In genomic region chr15:21717661-21718060, GRCh38 we compare ENCODE assay signal across 7 cellular contexts.
DNase-seq lines count a peak whose midpoint lies in the region; ATAC-seq and TF ChIP-seq lines count a peak whose summit lies in the region.
"Not testable (repeated sequence)": the region's sequence is repeated elsewhere in the genome, so short reads cannot be mapped to it uniquely, and the experiment has no call there.

No MANE protein-coding gene starts in this region.

- not testable (repeated sequence) for H3K4me1 ChIP-seq in mucosa of descending colon (ENCODE audit: low read depth)

- not testable (repeated sequence) for H3K27me3 Mint-ChIP-seq in activated B cell treated with CpG ODN at 0.5 μM for 24 hours

- not testable (repeated sequence) for DNase-seq in activated B cell treated with CpG ODN at 0.5 μM for 24 hours, mucosa of descending colon

- ATAC-seq in GM18870 (IDR thresholded peaks at IDR 0.05; ENCODE audit: unreplicated experiment) (peak; percentile 38), GM19463 (IDR thresholded peaks at IDR 0.05; ENCODE audit: unreplicated experiment) (peak; percentile 18), GM21723 (IDR thresholded peaks at IDR 0.05; ENCODE audit: unreplicated experiment) (peak; percentile 37), HG02885 (IDR thresholded peaks at IDR 0.05; ENCODE audit: poor library complexity, unreplicated experiment) (peak; percentile 29), HG03175 (IDR thresholded peaks at IDR 0.05; ENCODE audit: unreplicated experiment) (peak; percentile 44), activated B cell treated with CpG ODN at 0.5 μM for 24 hours (ENCODE audit: low read depth) (peak; percentile 51), mucosa of descending colon (peak; percentile 57)

- H3K4me3 Mint-ChIP-seq in activated B cell treated with CpG ODN at 0.5 μM for 24 hours = not testable (repeated sequence)

- not testable (repeated sequence) for H3K36me3 ChIP-seq in mucosa of descending colon (ENCODE audit: low read depth)

- not testable (repeated sequence) for H3K9me3 Mint-ChIP-seq in activated B cell treated with CpG ODN at 0.5 μM for 24 hours

- intact Hi-C loops in activated B cell treated with CpG ODN at 0.5 μM for 24 hours (cut with micrococcal nuclease); mucosa of descending colon (cut with DNase I, micrococcal nuclease): not testable (repeated sequence)

- H3K27ac Mint-ChIP-seq in activated B cell treated with CpG ODN at 0.5 μM for 24 hours = not testable (repeated sequence)

- H3K4me1 Mint-ChIP-seq in activated B cell treated with CpG ODN at 0.5 μM for 24 hours = not testable (repeated sequence)

- H3K36me3 Mint-ChIP-seq in activated B cell treated with CpG ODN at 0.5 μM for 24 hours (ENCODE audit: low read depth) = not testable (repeated sequence)

- H3K4me3 ChIP-seq in mucosa of descending colon = not testable (repeated sequence)

- CTCF ChIA-PET in activated B cell treated with CpG ODN at 0.5 μM for 24 hours (lab: Charles Lee) = not testable (repeated sequence)

- TF ChIP-seq CTCF in activated B cell treated with CpG ODN at 0.5 μM for 24 hours (IDR thresholded peaks at IDR 0.05); mucosa of descending colon (IDR thresholded peaks at IDR 0.05): not testable (repeated sequence)

- POLR2A ChIA-PET in activated B cell treated with CpG ODN at 0.5 μM for 24 hours (lab: Charles Lee) = not testable (repeated sequence)

- H3K9me3 ChIP-seq in mucosa of descending colon = not testable (repeated sequence)
